In the genomic region with DNA sequence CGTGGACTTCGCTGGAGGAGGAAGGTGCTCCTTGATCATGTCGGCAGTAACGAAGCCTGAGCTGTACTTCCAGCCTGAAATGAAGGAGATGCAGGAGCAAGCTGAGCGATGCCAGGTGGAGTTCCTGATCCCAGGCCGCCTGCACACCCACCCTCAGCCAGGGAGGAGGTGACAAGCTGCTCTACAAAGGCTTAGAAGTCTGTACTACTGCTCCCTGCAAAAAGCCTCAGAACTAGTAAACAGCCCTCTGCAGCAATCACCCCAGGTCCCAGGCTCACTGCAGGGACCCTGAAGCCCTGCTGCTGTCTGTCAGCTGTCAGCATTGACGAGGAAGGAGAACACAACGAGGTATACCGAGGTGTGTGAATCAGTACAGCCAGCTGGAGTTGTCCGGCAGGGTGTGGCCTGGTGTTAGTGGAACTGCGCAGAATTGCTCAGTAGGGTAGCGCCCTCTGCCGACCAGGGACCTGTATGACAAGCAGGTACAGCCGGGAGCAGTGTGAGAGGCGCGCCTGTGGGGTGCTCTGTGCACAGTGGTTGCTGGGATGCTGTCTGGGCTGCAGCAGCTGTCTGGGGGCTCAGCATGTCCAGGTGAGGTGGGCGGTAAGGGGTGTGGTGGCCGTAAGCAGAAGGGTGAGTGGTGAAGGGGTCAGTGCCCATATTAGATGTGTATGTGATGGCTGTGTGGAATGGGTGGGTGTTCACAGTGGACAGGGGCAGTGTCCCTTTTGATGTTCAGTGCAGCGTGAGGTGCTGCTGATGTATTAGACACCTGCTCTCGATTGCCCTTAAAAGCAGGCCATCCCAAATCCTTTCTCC, we compare ENCODE assay signal across 8 cellular contexts. TPM values are rescaled to one million over a fixed set of nuclear protein-coding genes. Genes with fewer than 3 reads are reported as not detected.
A peak's percentile ranks its signal among the peaks of the same experiment; 100 is the strongest.
DNase-seq lines count a peak whose midpoint lies in the region; ATAC-seq and TF ChIP-seq lines count a peak whose summit lies in the region.

No MANE protein-coding gene starts in this region.

- H3K9me3 ChIP-seq in mesenchymal stem cell (ENCODE audit: control insufficient read depth, low read length) = no peaks in the 10 kb centered on the region

- H2BK5ac ChIP-seq in mesenchymal stem cell (ENCODE audit: low read depth, low read length, poor library complexity, severe bottlenecking) = no peak overlapping the region

- H4K8ac ChIP-seq in mesenchymal stem cell (ENCODE audit: low read length) = no peak overlapping the region

- H3K36me3 ChIP-seq in BJ (ENCODE audit: control insufficient read depth, insufficient read depth, low read length) (peaks cover 22% of the 10 kb centered on the region), mesenchymal stem cell (ENCODE audit: control insufficient read depth in 1 of 2, insufficient read depth in 2 of 2, low read depth in 1 of 2, low read length in 2 of 2) (peaks cover 3 to 40% of the 10 kb centered on the region in 2 experiments)

- H2BK12ac ChIP-seq in mesenchymal stem cell (ENCODE audit: low read length in 2 of 2) = no peak overlapping the region

- H2BK120ac ChIP-seq in mesenchymal stem cell (ENCODE audit: low read depth, low read length) = no peak overlapping the region

- no peak overlapping the region for H2AK5ac ChIP-seq in mesenchymal stem cell (ENCODE audit: low read length, severe bottlenecking)

- no peak overlapping the region for H3K9ac ChIP-seq in mesenchymal stem cell (ENCODE audit: low read length)

- H4K91ac ChIP-seq in mesenchymal stem cell (ENCODE audit: low read length) = no peak overlapping the region

- no peak overlapping the region for H3K14ac ChIP-seq in mesenchymal stem cell (ENCODE audit: low read length in 2 of 2)

- H3K4me3 ChIP-seq in BJ (ENCODE audit: low read depth, low read length) = no peak overlapping the region
- H3K4me3 ChIP-seq in mesenchymal stem cell (ENCODE audit: insufficient read depth in 1 of 2, low read depth in 1 of 2, low read length in 2 of 2) = no peak overlapping the region

- ATAC-seq in GM18907 (IDR thresholded peaks at IDR 0.05; ENCODE audit: unreplicated experiment) (peak; percentile 99), HG03095 (IDR thresholded peaks at IDR 0.05; ENCODE audit: unreplicated experiment) (peak; percentile 99)

- H3K4me1 ChIP-seq in mesenchymal stem cell (ENCODE audit: control insufficient read depth, insufficient read depth, low read depth, low read length) = peaks cover 2% of the 10 kb centered on the region

- peak; percentile 90 for TF ChIP-seq CTCF in BJ (IDR thresholded peaks at IDR 0.05; ENCODE audit: insufficient read depth, low read depth, low read length)

- no peak overlapping the region for H2BK15ac ChIP-seq in mesenchymal stem cell (ENCODE audit: low read depth, poor library complexity, severe bottlenecking)

- no peak overlapping the region for H3K18ac ChIP-seq in mesenchymal stem cell (ENCODE audit: low read depth in 1 of 2, low read length in 2 of 2)

- H2AFZ ChIP-seq in mesenchymal stem cell (ENCODE audit: low read depth, low read length) = no peak overlapping the region

- WGBS in mesenchymal stem cell = 62% methylated on average over 19 of the region's 20 CpGs

- H3K4ac ChIP-seq in mesenchymal stem cell (ENCODE audit: low read depth in 1 of 2, low read length in 2 of 2) = no peak overlapping the region

- no peak overlapping the region for H3K27ac ChIP-seq in mesenchymal stem cell (ENCODE audit: low read length, poor library complexity, severe bottlenecking)

- H3K79me1 ChIP-seq in mesenchymal stem cell (replicated peaks; ENCODE audit: low read length, poor library complexity, severe bottlenecking) = no peaks in the 10 kb centered on the region

- no peaks in the 10 kb centered on the region for H3K27me3 ChIP-seq in BJ (ENCODE audit: control insufficient read depth, insufficient read depth, low read length)
- H3K27me3 ChIP-seq in mesenchymal stem cell (ENCODE audit: control insufficient read depth in 1 of 2, insufficient read depth in 1 of 2, low read length in 2 of 2) = no peaks in the 10 kb centered on the region

- H3K23ac ChIP-seq in mesenchymal stem cell (ENCODE audit: low read length in 2 of 2) = no peak overlapping the region

- no peak overlapping the region for H3K4me2 ChIP-seq in mesenchymal stem cell (ENCODE audit: low read length, poor library complexity, severe bottlenecking)

- POLR2A ChIA-PET in BJ (lab: Charles Lee) = no interaction called here

- CTCF ChIA-PET in BJ (lab: Yijun Ruan, JAX) = interaction anchor here (0.6 to 7.8 kb wide), 34 partner anchors 9 to 928 kb away, joined by 3 to 98 read pairs (median 4); a partner anchor contains a TSS

- no peak for DNase-seq in BJ (ENCODE audit: low read depth)
- DNase-seq in NCI-H345 treated with DMSO at 0.1 percent for 48 hours (lab: John Stamatoyannopoulos, UW; ENCODE audit: unreplicated experiment) = peak; percentile 68
- DNase-seq in activated CD4-positive, alpha-beta T cell treated with anti-CD3 and anti-CD28 coated beads, Interleukin-2, amount 50 U/mL, for 24 hours (ENCODE audit: low read depth in 1 of 2, low spot score in 1 of 2) = peak; percentile 49 to 72
- peak; percentile 83 for DNase-seq in ecto neural progenitor cell (ENCODE audit: low spot score)
- peak; percentile 58 for DNase-seq in mesenchymal stem cell
- peak; percentile 92 for DNase-seq in stimulated activated CD8-positive, alpha-beta memory T cell treated with anti-CD3 and anti-CD28 coated beads, Interleukin-4, amount 100 ng/mL, for 48 hours

RNA-seq across cellular contexts. Expression of a gene that starts 7.6 kb away (rescaled TPM):
- 48.9 and 49.6 TPM in 2 replicates for polyA plus RNA-seq in BJ (2011; rRNA removed)
- polyA minus RNA-seq in BJ (2011; rRNA and poly(A)+ RNA removed) = 21.1 and 27.4 TPM in 2 replicates
- 16.5 TPM for polyA plus RNA-seq in mesenchymal stem cell (2013, experiment 1 of 2)
- polyA plus RNA-seq in mesenchymal stem cell (2013, experiment 2 of 2) = 18.1 TPM

RNA-seq across cellular contexts. Expression of a gene that starts 40.6 kb away (rescaled TPM):
- 2.8 and 3.7 TPM in 2 replicates for polyA plus RNA-seq in BJ (2011; rRNA removed)
- polyA minus RNA-seq in BJ (2011; rRNA and poly(A)+ RNA removed) = 4.4 and 7.5 TPM in 2 replicates
- polyA plus RNA-seq in mesenchymal stem cell (2013, experiment 1 of 2) = not detected
- not detected for polyA plus RNA-seq in mesenchymal stem cell (2013, experiment 2 of 2)
